ENCODE assay signal across 7 cellular contexts in the genomic region with DNA sequence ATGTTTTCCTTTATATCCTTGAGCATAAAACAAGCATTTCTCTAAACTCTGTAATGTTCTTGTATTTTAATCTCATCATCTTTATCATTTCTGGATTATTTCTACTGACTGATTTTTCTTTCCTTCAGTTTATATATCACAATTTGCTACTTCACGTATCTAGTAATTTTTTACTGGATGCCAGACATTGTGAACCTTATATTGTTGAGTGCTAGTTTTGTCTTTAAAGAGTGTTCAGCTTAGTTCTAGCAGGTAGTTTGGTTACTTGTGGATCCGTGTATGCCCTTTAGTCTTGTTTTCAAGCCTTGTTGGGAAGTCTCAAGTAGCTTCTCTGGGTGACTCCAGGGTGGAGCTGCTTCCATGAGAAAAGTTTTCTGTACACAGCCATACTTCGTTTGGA.
"Had no signal": no experiment of that assay in that cellular context is flagged by ENCODE, and none has a peak within 500 bp of the region (broad histone marks: within the 10 kb centered on the region; RNA-seq: fewer than 3 reads in every experiment).

No MANE protein-coding gene starts in this region.

- H3K27ac ChIP-seq: GM23248 had no signal

- DNase-seq: GM23248, GOT3, H7, IMR-90, KBM-7 had no signal

- H3K9me3 ChIP-seq: HAP-1 had no signal

- ATAC-seq: HCT116 had no signal

- H3K4me3 ChIP-seq: GM23248, HAP-1 had no signal
